22 cellular contexts compared by ENCODE assay signal in the genomic region with DNA sequence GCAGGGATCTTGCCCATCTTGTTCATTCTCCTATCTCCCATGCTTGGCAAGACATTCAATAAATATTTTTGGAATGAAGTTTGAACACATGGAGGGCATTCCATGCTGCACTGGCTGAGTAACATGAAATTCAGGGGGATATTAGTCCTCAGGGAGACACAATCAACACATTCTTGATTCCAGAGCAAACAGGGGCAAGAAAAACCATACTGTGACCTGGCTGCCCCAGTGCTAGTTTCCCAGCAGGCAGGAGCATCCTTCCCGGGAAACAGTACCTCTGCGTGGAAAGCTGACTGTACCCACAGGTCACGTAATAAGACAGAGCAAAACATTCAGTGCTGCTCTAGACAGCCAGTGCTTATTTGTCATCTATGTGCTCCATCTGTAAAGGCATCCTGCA.
A peak's percentile ranks its signal among the peaks of the same experiment; 100 is the strongest.
DNase-seq lines count a peak whose midpoint lies in the region; TF ChIP-seq lines count a peak whose summit lies in the region.
"Had no signal": no experiment of that assay in that cellular context is flagged by ENCODE, and none has a peak within 500 bp of the region (broad histone marks: within the 10 kb centered on the region; RNA-seq: fewer than 3 reads in every experiment).

No MANE protein-coding gene starts in this region.

- H3K4me1 Mint-ChIP-seq in activated CD4-positive, alpha-beta T cell treated with anti-CD3 and anti-CD28 coated beads, Interleukin-2, amount 10 ng/mL, durations not matched to agents 24 days and 14 days, result peaks cover 2% of the 10 kb centered on the region

- H3K4me2 ChIP-seq in skeletal muscle satellite cell (ENCODE audit: low read length), result peak overlapping the region; percentile 61

- H3K9me3 ChIP-seq in MG63 (no peaks in the 10 kb centered on the region), skeletal muscle satellite cell (replicated peaks; ENCODE audit: low read length) (no peaks in the 10 kb centered on the region)
- H3K9me3 ChIP-seq: body of pancreas, upper lobe of right lung had no signal

- H3K27me3 ChIP-seq in MG63, result no peaks in the 10 kb centered on the region
- no peaks in the 10 kb centered on the region for H3K27me3 ChIP-seq in skeletal muscle satellite cell (ENCODE audit: control insufficient read depth, insufficient read depth, low read length)
- H3K27me3 ChIP-seq: body of pancreas, upper lobe of right lung had no signal

- no peaks in the 10 kb centered on the region for H3K9me3 Mint-ChIP-seq in activated CD4-positive, alpha-beta T cell treated with anti-CD3 and anti-CD28 coated beads, Interleukin-2, amount 10 ng/mL, durations not matched to agents 24 days and 14 days
- H3K9me3 Mint-ChIP-seq: activated CD4-positive, alpha-beta memory T cell treated with anti-CD3 and anti-CD28 coated beads for 36 hours; activated naive CD4-positive, alpha-beta T cell treated with anti-CD3 and anti-CD28 coated beads, Interleukin-2, amount 10 ng/mL, durations not matched to agents 7 days and 5 days; activated T-cell treated with anti-CD3 and anti-CD28 coated beads, Interleukin-2, amount 50 U/mL, for 24 hours; T-helper 1 cell treated with Interleukin-12 subunit alpha and Interleukin-12 subunit beta and Interleukin-4 antibody, amounts not matched to agents 30 μg/mL and 1 μg/mL, for 36 hours had no signal

- intact Hi-C loops in activated CD4-positive, alpha-beta T cell treated with anti-CD3 and anti-CD28 coated beads, Interleukin-2, amount 10 ng/mL, durations not matched to agents 24 days and 14 days (cut with micrococcal nuclease), result no loop called here

- DNase-seq in ELR (ENCODE audit: low read depth) (peak; percentile 43), MG63 (peak; percentile 35), fibroblast of pulmonary artery (ENCODE audit: low read depth) (peak; percentile 22), NCI-H146 (lab: John Stamatoyannopoulos, UW) (no peak), NCI-H2227 treated with DMSO at 0.1 percent for 48 hours (lab: John Stamatoyannopoulos, UW) (no peak)
- no peak for DNase-seq in activated CD4-positive, alpha-beta T cell treated with anti-CD3 and anti-CD28 coated beads, Interleukin-2, amount 10 ng/mL, durations not matched to agents 24 days and 14 days
- DNase-seq: activated CD4-positive, alpha-beta memory T cell treated with anti-CD3 and anti-CD28 coated beads for 36 hours; activated naive CD4-positive, alpha-beta T cell treated with anti-CD3 and anti-CD28 coated beads, Interleukin-2, amount 10 ng/mL, durations not matched to agents 7 days and 5 days; activated T-cell treated with anti-CD3 and anti-CD28 coated beads, Interleukin-2, amount 50 U/mL, for 24 hours; kidney; mammary epithelial cell; naive B cell; NCI-H1105; NCI-H774; SHP77 treated with DMSO at 0.1 percent for 48 hours; small intestine; stimulated activated CD4-positive, alpha-beta T cell treated with anti-CD3 and anti-CD28 coated beads, Interleukin-4, amount 100 ng/mL, for 24 hours; upper lobe of right lung had no signal

- peaks cover 54% of the 10 kb centered on the region for H3K4me1 ChIP-seq in skeletal muscle satellite cell (ENCODE audit: control insufficient read depth, insufficient read depth, low read length)
- H3K4me1 ChIP-seq: body of pancreas had no signal

- H3K27me3 Mint-ChIP-seq in activated CD4-positive, alpha-beta T cell treated with anti-CD3 and anti-CD28 coated beads, Interleukin-2, amount 10 ng/mL, durations not matched to agents 24 days and 14 days, result peaks cover 5% of the 10 kb centered on the region

- no peaks in the 10 kb centered on the region for H3K36me3 ChIP-seq in MG63
- no peaks in the 10 kb centered on the region for H3K36me3 ChIP-seq in skeletal muscle satellite cell (ENCODE audit: insufficient read depth, low read length)
- H3K36me3 ChIP-seq: upper lobe of right lung had no signal

- H3K27ac Mint-ChIP-seq in activated CD4-positive, alpha-beta T cell treated with anti-CD3 and anti-CD28 coated beads, Interleukin-2, amount 10 ng/mL, durations not matched to agents 24 days and 14 days, result no peak overlapping the region
- H3K27ac Mint-ChIP-seq: activated CD4-positive, alpha-beta memory T cell treated with anti-CD3 and anti-CD28 coated beads for 36 hours; activated naive CD4-positive, alpha-beta T cell treated with anti-CD3 and anti-CD28 coated beads, Interleukin-2, amount 10 ng/mL, durations not matched to agents 7 days and 5 days; activated T-cell treated with anti-CD3 and anti-CD28 coated beads, Interleukin-2, amount 50 U/mL, for 24 hours; naive B cell; T-helper 1 cell treated with Interleukin-12 subunit alpha and Interleukin-12 subunit beta and Interleukin-4 antibody, amounts not matched to agents 30 μg/mL and 1 μg/mL, for 36 hours had no signal

- no peaks in the 10 kb centered on the region for H3K36me3 Mint-ChIP-seq in activated CD4-positive, alpha-beta T cell treated with anti-CD3 and anti-CD28 coated beads, Interleukin-2, amount 10 ng/mL, durations not matched to agents 24 days and 14 days (ENCODE audit: low read depth)
- H3K36me3 Mint-ChIP-seq: activated CD4-positive, alpha-beta memory T cell treated with anti-CD3 and anti-CD28 coated beads for 36 hours; activated naive CD4-positive, alpha-beta T cell treated with anti-CD3 and anti-CD28 coated beads, Interleukin-2, amount 10 ng/mL, durations not matched to agents 7 days and 5 days; naive B cell had no signal

- TF ChIP-seq CTCF in fibroblast of pulmonary artery (IDR thresholded peaks at IDR 0.05; ENCODE audit: low read length, missing control alignments), result no peak

- H3K4me3 Mint-ChIP-seq in activated CD4-positive, alpha-beta T cell treated with anti-CD3 and anti-CD28 coated beads, Interleukin-2, amount 10 ng/mL, durations not matched to agents 24 days and 14 days, result no peak overlapping the region
- H3K4me3 Mint-ChIP-seq: activated CD4-positive, alpha-beta memory T cell treated with anti-CD3 and anti-CD28 coated beads for 36 hours; activated naive CD4-positive, alpha-beta T cell treated with anti-CD3 and anti-CD28 coated beads, Interleukin-2, amount 10 ng/mL, durations not matched to agents 7 days and 5 days; activated T-cell treated with anti-CD3 and anti-CD28 coated beads, Interleukin-2, amount 50 U/mL, for 24 hours; T-helper 1 cell treated with Interleukin-12 subunit alpha and Interleukin-12 subunit beta and Interleukin-4 antibody, amounts not matched to agents 30 μg/mL and 1 μg/mL, for 36 hours had no signal

- no peak overlapping the region for H3K4me3 ChIP-seq in MG63
- H3K4me3 ChIP-seq in fibroblast of pulmonary artery (replicated peaks; ENCODE audit: low read depth, low read length), result no peak overlapping the region
- peak overlapping the region; percentile 16 for H3K4me3 ChIP-seq in skeletal muscle satellite cell (ENCODE audit: low read length)
- H3K4me3 ChIP-seq: body of pancreas, coronary artery, upper lobe of right lung had no signal

- peak overlapping the region; percentile 40 for H3K9ac ChIP-seq in skeletal muscle satellite cell (ENCODE audit: low read depth, low read length)

Comparison
In these comparisons a context has a peak if more than half of its experiments do, and no peak if none do; other contexts are left out.
1. DNase-seq: peak in ELR (single experiment), MG63 (single experiment) and fibroblast of pulmonary artery (single experiment); none in activated CD4-positive, alpha-beta T cell treated with anti-CD3 and anti-CD28 coated beads, Interleukin-2, amount 10 ng/mL, durations not matched to agents 24 days and 14 days (single experiment), NCI-H146 (single experiment) and NCI-H2227 treated with DMSO at 0.1 percent for 48 hours (single experiment).